16 cellular contexts compared by ENCODE assay signal in genomic region chr11:119800171-119800570, GRCh38.
DNase-seq lines count a peak whose midpoint lies in the region; TF ChIP-seq lines count a peak whose summit lies in the region.
"Had no signal": no experiment of that assay in that cellular context is flagged by ENCODE, and none has a peak within 500 bp of the region (broad histone marks: within the 10 kb centered on the region; RNA-seq: fewer than 3 reads in every experiment).

No MANE protein-coding gene starts in this region.

- no peak overlapping the region for H3K9ac ChIP-seq in MM.1S (ENCODE audit: low read length)
- H3K9ac ChIP-seq in colonic mucosa (ENCODE audit: low read depth in 2 of 2, low read length in 2 of 2): no peak overlapping the region

- H3K27ac ChIP-seq in MM.1S (ENCODE audit: low read length) (no peak overlapping the region), colonic mucosa (no peak overlapping the region), coronary artery (no peak overlapping the region)
- H3K27ac ChIP-seq: 22Rv1, C4-2B, SJSA1 had no signal

- DNase-seq in DMS153 (lab: John Stamatoyannopoulos, UW) (peak; percentile 24), DMS153 treated with DMSO at 0.1 percent for 48 hours (lab: John Stamatoyannopoulos, UW; ENCODE audit: unreplicated experiment) (no peak), NCI-H2107 treated with DMSO at 0.1 percent for 48 hours (lab: John Stamatoyannopoulos, UW; ENCODE audit: unreplicated experiment) (peak; percentile 45), astrocyte of the hippocampus (ENCODE audit: low read depth, low spot score) (peak; percentile 15), posterior vena cava (ENCODE audit: low spot score) (peak; percentile 35), MM.1S (no peak), colonic mucosa (no peak), coronary artery (ENCODE audit: low spot score) (no peak)
- DNase-seq: AML-193, GF-D8, KBM-7, NCI-H1694 treated with DMSO at 0.1 percent for 48 hours, NCI-H510A treated with DMSO at 0.1 percent for 48 hours had no signal

- H3K4me1 ChIP-seq in MM.1S (ENCODE audit: low read length) (no peaks in the 10 kb centered on the region), colonic mucosa (no peaks in the 10 kb centered on the region)

- H3K36me3 ChIP-seq in MM.1S (replicated peaks; ENCODE audit: insufficient read depth, low read length): no peaks in the 10 kb centered on the region
- H3K36me3 ChIP-seq in colonic mucosa: no peaks in the 10 kb centered on the region
- H3K36me3 ChIP-seq: SJSA1 had no signal

- H3K4me3 ChIP-seq in MM.1S (ENCODE audit: low read length): no peak overlapping the region
- no peak overlapping the region for H3K4me3 ChIP-seq in colonic mucosa
- no peak overlapping the region for H3K4me3 ChIP-seq in coronary artery
- H3K4me3 ChIP-seq: SJSA1 had no signal

- no peaks in the 10 kb centered on the region for H3K9me2 ChIP-seq in MM.1S (replicated peaks; ENCODE audit: insufficient read depth, low read length)

- H3K9me3 ChIP-seq in MM.1S (replicated peaks; ENCODE audit: insufficient read depth, low read length) (no peaks in the 10 kb centered on the region), colonic mucosa (no peaks in the 10 kb centered on the region)
- H3K9me3 ChIP-seq: SJSA1 had no signal

- no peak overlapping the region for H2AFZ ChIP-seq in MM.1S (ENCODE audit: low read length)

- no peaks in the 10 kb centered on the region for H4K20me1 ChIP-seq in MM.1S (ENCODE audit: insufficient read depth, low read length)

- no peaks in the 10 kb centered on the region for H3F3A ChIP-seq in MM.1S (ENCODE audit: insufficient read depth, low read length)

- no peak for TF ChIP-seq CTCF in MM.1S (IDR thresholded peaks at IDR 0.05; ENCODE audit: low read length)
- no peak for TF ChIP-seq CTCF in colonic mucosa (IDR thresholded peaks at IDR 0.05)
- no peak for TF ChIP-seq CTCF in coronary artery (IDR thresholded peaks at IDR 0.05)

- H3K27me3 ChIP-seq in MM.1S (replicated peaks; ENCODE audit: insufficient read depth, low read length): peaks cover 27% of the 10 kb centered on the region; the same call in 1 of the 2 replicates
- no peaks in the 10 kb centered on the region for H3K27me3 ChIP-seq in colonic mucosa
- H3K27me3 ChIP-seq: SJSA1 had no signal

- no peaks in the 10 kb centered on the region for H3K79me2 ChIP-seq in MM.1S (ENCODE audit: low read length)

- no peak overlapping the region for H3K4me2 ChIP-seq in MM.1S (ENCODE audit: low read depth, low read length)

- intact Hi-C loops in posterior vena cava (cut with DNase I) (no loop called here), colonic mucosa (cut with DNase I) (no loop called here)

Comparison
In these comparisons a context has a peak if more than half of its experiments do, and no peak if none do; other contexts are left out.
1. DNase-seq: peak in DMS153 (single experiment), NCI-H2107 treated with DMSO at 0.1 percent for 48 hours (single experiment), astrocyte of the hippocampus (single experiment) and posterior vena cava (single experiment); none in DMS153 treated with DMSO at 0.1 percent for 48 hours (single experiment), MM.1S (single experiment), colonic mucosa (single experiment) and coronary artery (single experiment).